43 cellular contexts compared by ENCODE assay signal in the genomic region with DNA sequence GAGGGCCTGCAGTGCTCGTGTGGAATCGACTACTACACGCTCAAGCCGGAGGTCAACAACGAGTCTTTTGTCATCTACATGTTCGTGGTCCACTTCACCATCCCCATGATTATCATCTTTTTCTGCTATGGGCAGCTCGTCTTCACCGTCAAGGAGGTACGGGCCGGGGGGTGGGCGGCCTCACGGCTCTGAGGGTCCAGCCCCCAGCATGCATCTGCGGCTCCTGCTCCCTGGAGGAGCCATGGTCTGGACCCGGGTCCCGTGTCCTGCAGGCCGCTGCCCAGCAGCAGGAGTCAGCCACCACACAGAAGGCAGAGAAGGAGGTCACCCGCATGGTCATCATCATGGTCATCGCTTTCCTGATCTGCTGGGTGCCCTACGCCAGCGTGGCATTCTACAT. TPM values are rescaled to one million over a fixed set of nuclear protein-coding genes. Genes with fewer than 3 reads are reported as not detected.
"Had no signal": no experiment of that assay in that cellular context is flagged by ENCODE, and none has a peak within 500 bp of the region (broad histone marks: within the 10 kb centered on the region; RNA-seq: fewer than 3 reads in every experiment).

No MANE protein-coding gene starts in this region.

- H3K4me3 Mint-ChIP-seq: activated B cell treated with CpG ODN at 0.5 μM for 24 hours; activated CD4-positive, alpha-beta memory T cell treated with anti-CD3 and anti-CD28 coated beads for 36 hours; activated CD4-positive, alpha-beta T cell treated with anti-CD3 and anti-CD28 coated beads for 36 hours; activated CD4-positive, alpha-beta T cell treated with anti-CD3 and anti-CD28 coated beads, Interleukin-2, amount 10 ng/mL, durations not matched to agents 24 days and 14 days; activated CD8-positive, alpha-beta memory T cell treated with anti-CD3 and anti-CD28 coated beads, Interleukin-2, amount 10 ng/mL, durations not matched to agents 7 days and 5 days; activated CD8-positive, alpha-beta T cell treated with anti-CD3 and anti-CD28 coated beads, Interleukin-2, amount 10 ng/mL, durations not matched to agents 7 days and 5 days; activated naive CD4-positive, alpha-beta T cell treated with anti-CD3 and anti-CD28 coated beads for 36 hours; activated naive CD4-positive, alpha-beta T cell treated with anti-CD3 and anti-CD28 coated beads, Interleukin-2, amount 50 U/mL, for 24 hours; activated naive CD8-positive, alpha-beta T cell treated with anti-CD3 and anti-CD28 coated beads for 36 hours; activated naive CD8-positive, alpha-beta T cell treated with anti-CD3 and anti-CD28 coated beads, Interleukin-2, amount 50 U/mL, for 24 hours; activated T-helper 1 cell treated with anti-CD3 and anti-CD28 coated beads, Interleukin-12 subunit alpha, Interleukin-12 subunit beta, Interleukin-2, Interleukin-4 antibody, amounts not matched to agents 30 ng/mL and 10 ng/mL and 1 ng/mL, durations not matched to agents 14 hours and 24 hours and 36 hours; brain; dendritic cell treated with granulocyte-macrophage colony-stimulating factor and Interleukin-4, amounts not matched to agents 40 ng/mL and 50 ng/mL, for 4 days; T-helper 2 cell treated with Interferon-gamma antibody and Interleukin-4, amounts not matched to agents 5 μg/mL and 100 μg/mL, for 36 hours had no signal

- H3K27ac Mint-ChIP-seq: activated B cell treated with CpG ODN at 0.5 μM for 24 hours; activated CD4-positive, alpha-beta memory T cell treated with anti-CD3 and anti-CD28 coated beads for 36 hours; activated CD4-positive, alpha-beta T cell treated with anti-CD3 and anti-CD28 coated beads for 36 hours; activated CD4-positive, alpha-beta T cell treated with anti-CD3 and anti-CD28 coated beads, Interleukin-2, amount 10 ng/mL, durations not matched to agents 24 days and 14 days; activated CD8-positive, alpha-beta memory T cell treated with anti-CD3 and anti-CD28 coated beads, Interleukin-2, amount 10 ng/mL, durations not matched to agents 7 days and 5 days; activated CD8-positive, alpha-beta T cell treated with anti-CD3 and anti-CD28 coated beads, Interleukin-2, amount 10 ng/mL, durations not matched to agents 7 days and 5 days; activated naive CD4-positive, alpha-beta T cell treated with anti-CD3 and anti-CD28 coated beads for 36 hours; activated naive CD4-positive, alpha-beta T cell treated with anti-CD3 and anti-CD28 coated beads, Interleukin-2, amount 50 U/mL, for 24 hours; activated naive CD8-positive, alpha-beta T cell treated with anti-CD3 and anti-CD28 coated beads for 36 hours; activated naive CD8-positive, alpha-beta T cell treated with anti-CD3 and anti-CD28 coated beads, Interleukin-2, amount 50 U/mL, for 24 hours; activated T-helper 1 cell treated with anti-CD3 and anti-CD28 coated beads, Interleukin-12 subunit alpha, Interleukin-12 subunit beta, Interleukin-2, Interleukin-4 antibody, amounts not matched to agents 30 ng/mL and 10 ng/mL and 1 ng/mL, durations not matched to agents 14 hours and 24 hours and 36 hours; activated T-helper 2 cell treated with anti-CD3 and anti-CD28 coated beads, Interferon-gamma antibody, Interleukin-2, Interleukin-4, amounts not matched to agents 10 μg/mL and 5 μg/mL and 100 μg/mL, durations not matched to agents 14 hours and 24 hours and 36 hours; dendritic cell treated with granulocyte-macrophage colony-stimulating factor and Interleukin-4, amounts not matched to agents 40 ng/mL and 50 ng/mL, for 4 days; T-helper 17 cell; T-helper 2 cell treated with Interferon-gamma antibody and Interleukin-4, amounts not matched to agents 5 μg/mL and 100 μg/mL, for 36 hours had no signal

- H3K9me3 ChIP-seq: adrenal gland, breast epithelium, esophagus squamous epithelium, gastroesophageal sphincter had no signal

- H3K4me3 ChIP-seq: adrenal gland, breast epithelium, cardiac muscle cell, coronary artery, dorsolateral prefrontal cortex, esophagus squamous epithelium, gastroesophageal sphincter had no signal

- H3K9me3 Mint-ChIP-seq: activated B cell treated with CpG ODN at 0.5 μM for 24 hours; activated CD4-positive, alpha-beta memory T cell treated with anti-CD3 and anti-CD28 coated beads for 36 hours; activated CD4-positive, alpha-beta T cell treated with anti-CD3 and anti-CD28 coated beads, Interleukin-2, amount 10 ng/mL, durations not matched to agents 24 days and 14 days; activated naive CD4-positive, alpha-beta T cell treated with anti-CD3 and anti-CD28 coated beads for 36 hours; activated naive CD4-positive, alpha-beta T cell treated with anti-CD3 and anti-CD28 coated beads, Interleukin-2, amount 50 U/mL, for 24 hours; activated naive CD8-positive, alpha-beta T cell treated with anti-CD3 and anti-CD28 coated beads for 36 hours; activated naive CD8-positive, alpha-beta T cell treated with anti-CD3 and anti-CD28 coated beads, Interleukin-2, amount 50 U/mL, for 24 hours; activated T-helper 1 cell treated with anti-CD3 and anti-CD28 coated beads, Interleukin-12 subunit alpha, Interleukin-12 subunit beta, Interleukin-2, Interleukin-4 antibody, amounts not matched to agents 30 ng/mL and 10 ng/mL and 1 ng/mL, durations not matched to agents 14 hours and 24 hours and 36 hours; activated T-helper 2 cell treated with anti-CD3 and anti-CD28 coated beads, Interferon-gamma antibody, Interleukin-2, Interleukin-4, amounts not matched to agents 10 μg/mL and 5 μg/mL and 100 μg/mL, durations not matched to agents 14 hours and 24 hours and 36 hours; brain; dendritic cell treated with granulocyte-macrophage colony-stimulating factor and Interleukin-4, amounts not matched to agents 40 ng/mL and 50 ng/mL, for 4 days; T-helper 2 cell treated with Interferon-gamma antibody and Interleukin-4, amounts not matched to agents 5 μg/mL and 100 μg/mL, for 36 hours had no signal

- H3K27me3 Mint-ChIP-seq: activated B cell treated with CpG ODN at 0.5 μM for 24 hours; activated CD4-positive, alpha-beta memory T cell treated with anti-CD3 and anti-CD28 coated beads for 36 hours; activated CD4-positive, alpha-beta T cell treated with anti-CD3 and anti-CD28 coated beads for 36 hours; activated CD4-positive, alpha-beta T cell treated with anti-CD3 and anti-CD28 coated beads, Interleukin-2, amount 10 ng/mL, durations not matched to agents 24 days and 14 days; activated naive CD4-positive, alpha-beta T cell treated with anti-CD3 and anti-CD28 coated beads, Interleukin-2, amount 50 U/mL, for 24 hours; activated naive CD8-positive, alpha-beta T cell treated with anti-CD3 and anti-CD28 coated beads for 36 hours; activated naive CD8-positive, alpha-beta T cell treated with anti-CD3 and anti-CD28 coated beads, Interleukin-2, amount 50 U/mL, for 24 hours; brain had no signal

- ATAC-seq: activated CD4-positive, alpha-beta T cell treated with anti-CD3 and anti-CD28 coated beads for 36 hours; activated CD4-positive, CD25-positive, alpha-beta regulatory T cell treated with anti-CD3 and anti-CD28 coated beads, Interleukin-2, amount 50 U/mL, for 24 hours; activated CD8-positive, alpha-beta memory T cell treated with anti-CD3 and anti-CD28 coated beads, Interleukin-2, amount 10 ng/mL, durations not matched to agents 7 days and 5 days; activated CD8-positive, alpha-beta T cell treated with anti-CD3 and anti-CD28 coated beads, Interleukin-2, amount 10 ng/mL, durations not matched to agents 7 days and 5 days; activated naive CD8-positive, alpha-beta T cell treated with anti-CD3 and anti-CD28 coated beads, Interleukin-2, amount 50 U/mL, for 24 hours; gastroesophageal sphincter; T-helper 17 cell had no signal

- H3K36me3 Mint-ChIP-seq: activated CD4-positive, alpha-beta memory T cell treated with anti-CD3 and anti-CD28 coated beads for 36 hours; activated CD8-positive, alpha-beta memory T cell treated with anti-CD3 and anti-CD28 coated beads, Interleukin-2, amount 10 ng/mL, durations not matched to agents 7 days and 5 days; activated naive CD4-positive, alpha-beta T cell treated with anti-CD3 and anti-CD28 coated beads, Interleukin-2, amount 50 U/mL, for 24 hours; activated naive CD8-positive, alpha-beta T cell treated with anti-CD3 and anti-CD28 coated beads for 36 hours; brain had no signal

- H3K4me1 ChIP-seq: breast epithelium had no signal

- H3K27ac ChIP-seq: adrenal gland, breast epithelium, cardiac muscle cell, coronary artery, dorsolateral prefrontal cortex, epithelial cell of prostate, esophagus squamous epithelium, gastroesophageal sphincter, WERI-Rb-1 had no signal

- DNase-seq: activated B cell treated with CpG ODN at 0.5 μM for 24 hours; activated CD4-positive, alpha-beta memory T cell treated with anti-CD3 and anti-CD28 coated beads for 36 hours; activated CD4-positive, alpha-beta T cell treated with anti-CD3 and anti-CD28 coated beads for 36 hours; activated CD4-positive, alpha-beta T cell treated with anti-CD3 and anti-CD28 coated beads, Interleukin-2, amount 10 ng/mL, durations not matched to agents 24 days and 14 days; activated CD8-positive, alpha-beta memory T cell treated with anti-CD3 and anti-CD28 coated beads, Interleukin-2, amount 10 ng/mL, durations not matched to agents 7 days and 5 days; activated CD8-positive, alpha-beta memory T cell treated with anti-CD3 and anti-CD28 coated beads, Interleukin-2, amount 50 U/mL, for 4 hours; activated CD8-positive, alpha-beta T cell treated with anti-CD3 and anti-CD28 coated beads, Interleukin-2, amount 10 ng/mL, durations not matched to agents 7 days and 5 days; activated effector memory CD4-positive, alpha-beta T cell treated with anti-CD3 and anti-CD28 coated beads, Interleukin-2, amount 50 U/mL, for 16 hours; activated naive CD4-positive, alpha-beta T cell treated with anti-CD3 and anti-CD28 coated beads for 36 hours; activated naive CD8-positive, alpha-beta T cell treated with anti-CD3 and anti-CD28 coated beads for 36 hours; activated naive CD8-positive, alpha-beta T cell treated with anti-CD3 and anti-CD28 coated beads, Interleukin-2, amount 50 U/mL, for 24 hours; activated T-cell treated with anti-CD3 and anti-CD28 coated beads, Interleukin-2, amount 50 U/mL, for 1 hour; activated T-cell treated with anti-CD3 and anti-CD28 coated beads, Interleukin-2, amount 50 U/mL, for 48 hours; adrenal gland; amygdala; aorta; central memory CD4-positive, alpha-beta T cell; dorsolateral prefrontal cortex; effector memory CD4-positive, alpha-beta T cell; esophagus squamous epithelium; foreskin melanocyte; T-helper 1 cell; T-helper 17 cell; T1000; WERI-Rb-1 had no signal

- H3K27me3 ChIP-seq: adrenal gland, breast epithelium, cardiac muscle cell, dorsolateral prefrontal cortex, esophagus squamous epithelium, gastroesophageal sphincter had no signal

- H3K36me3 ChIP-seq: adrenal gland, breast epithelium, cardiac muscle cell, esophagus squamous epithelium, gastroesophageal sphincter, WERI-Rb-1 had no signal

- H3K4me1 Mint-ChIP-seq: activated B cell treated with CpG ODN at 0.5 μM for 24 hours; activated CD4-positive, alpha-beta T cell treated with anti-CD3 and anti-CD28 coated beads for 36 hours; activated CD4-positive, alpha-beta T cell treated with anti-CD3 and anti-CD28 coated beads, Interleukin-2, amount 10 ng/mL, durations not matched to agents 24 days and 14 days; activated CD8-positive, alpha-beta memory T cell treated with anti-CD3 and anti-CD28 coated beads, Interleukin-2, amount 10 ng/mL, durations not matched to agents 7 days and 5 days; activated naive CD4-positive, alpha-beta T cell treated with anti-CD3 and anti-CD28 coated beads, Interleukin-2, amount 50 U/mL, for 24 hours; activated naive CD8-positive, alpha-beta T cell treated with anti-CD3 and anti-CD28 coated beads, Interleukin-2, amount 50 U/mL, for 24 hours had no signal

RNA-seq across cellular contexts. Expression of gene RHO, which starts 3.8 kb away (rescaled TPM):
- total RNA-seq: activated B cell treated with CpG ODN at 0.5 μM for 24 hours; activated CD4-positive, alpha-beta memory T cell treated with anti-CD3 and anti-CD28 coated beads for 36 hours; activated CD4-positive, alpha-beta T cell treated with anti-CD3 and anti-CD28 coated beads for 36 hours; activated CD4-positive, alpha-beta T cell treated with anti-CD3 and anti-CD28 coated beads, Interleukin-2, amount 10 ng/mL, durations not matched to agents 24 days and 14 days; activated CD8-positive, alpha-beta memory T cell treated with anti-CD3 and anti-CD28 coated beads for 36 hours; activated CD8-positive, alpha-beta memory T cell treated with anti-CD3 and anti-CD28 coated beads, Interleukin-2, amount 10 ng/mL, durations not matched to agents 7 days and 5 days; activated CD8-positive, alpha-beta T cell treated with anti-CD3 and anti-CD28 coated beads, Interleukin-2, amount 10 ng/mL, durations not matched to agents 7 days and 5 days; activated naive CD4-positive, alpha-beta T cell treated with anti-CD3 and anti-CD28 coated beads for 36 hours; activated naive CD8-positive, alpha-beta T cell treated with anti-CD3 and anti-CD28 coated beads for 36 hours; activated T-helper 1 cell treated with anti-CD3 and anti-CD28 coated beads, Interleukin-12 subunit alpha, Interleukin-12 subunit beta, Interleukin-2, Interleukin-4 antibody, amounts not matched to agents 30 ng/mL and 10 ng/mL and 1 ng/mL, durations not matched to agents 14 hours and 24 hours and 36 hours; activated T-helper 2 cell treated with anti-CD3 and anti-CD28 coated beads, Interferon-gamma antibody, Interleukin-2, Interleukin-4, amounts not matched to agents 10 μg/mL and 5 μg/mL and 100 μg/mL, durations not matched to agents 14 hours and 24 hours and 36 hours; adrenal gland; cardiac muscle cell; cerebellum; esophagus squamous epithelium; fibroblast of lung; fibroblast of villous mesenchyme; gastroesophageal sphincter; glomerular endothelial cell; T-helper 17 cell had no signal
- polyA plus RNA-seq: adrenal gland, aorta, cardiac muscle cell, esophagus, fibroblast of lung had no signal

RNA-seq across cellular contexts. Expression of gene H1-8, which starts 10.7 kb away (rescaled TPM):
- total RNA-seq: activated B cell treated with CpG ODN at 0.5 μM for 24 hours; activated CD4-positive, alpha-beta memory T cell treated with anti-CD3 and anti-CD28 coated beads for 36 hours; activated CD4-positive, alpha-beta T cell treated with anti-CD3 and anti-CD28 coated beads for 36 hours; activated CD4-positive, alpha-beta T cell treated with anti-CD3 and anti-CD28 coated beads, Interleukin-2, amount 10 ng/mL, durations not matched to agents 24 days and 14 days; activated CD8-positive, alpha-beta memory T cell treated with anti-CD3 and anti-CD28 coated beads for 36 hours; activated CD8-positive, alpha-beta memory T cell treated with anti-CD3 and anti-CD28 coated beads, Interleukin-2, amount 10 ng/mL, durations not matched to agents 7 days and 5 days; activated CD8-positive, alpha-beta T cell treated with anti-CD3 and anti-CD28 coated beads, Interleukin-2, amount 10 ng/mL, durations not matched to agents 7 days and 5 days; activated naive CD4-positive, alpha-beta T cell treated with anti-CD3 and anti-CD28 coated beads for 36 hours; activated naive CD8-positive, alpha-beta T cell treated with anti-CD3 and anti-CD28 coated beads for 36 hours; activated T-helper 1 cell treated with anti-CD3 and anti-CD28 coated beads, Interleukin-12 subunit alpha, Interleukin-12 subunit beta, Interleukin-2, Interleukin-4 antibody, amounts not matched to agents 30 ng/mL and 10 ng/mL and 1 ng/mL, durations not matched to agents 14 hours and 24 hours and 36 hours; activated T-helper 2 cell treated with anti-CD3 and anti-CD28 coated beads, Interferon-gamma antibody, Interleukin-2, Interleukin-4, amounts not matched to agents 10 μg/mL and 5 μg/mL and 100 μg/mL, durations not matched to agents 14 hours and 24 hours and 36 hours; adrenal gland; aorta; breast epithelium; cardiac muscle cell; cerebellum; dorsolateral prefrontal cortex; esophagus squamous epithelium; fibroblast of lung; fibroblast of villous mesenchyme; gastroesophageal sphincter; glomerular endothelial cell; T-helper 17 cell had no signal
- polyA plus RNA-seq: adrenal gland, aorta, cardiac muscle cell, esophagus, fibroblast of lung had no signal
